9 cellular contexts compared by ENCODE assay signal in genomic region chr2:26298638-26299393, GRCh38. TPM values are rescaled to one million over a fixed set of nuclear protein-coding genes. Genes with fewer than 3 reads are reported as not detected.
DNase-seq lines count a peak whose midpoint lies in the region; ATAC-seq, FAIRE-seq and TF ChIP-seq lines count a peak whose summit lies in the region.
"Had no signal": no experiment of that assay in that cellular context is flagged by ENCODE, and none has a peak within 500 bp of the region (broad histone marks: within the 10 kb centered on the region; RNA-seq: fewer than 3 reads in every experiment).

No MANE protein-coding gene starts in this region.

- no peak overlapping the region for H3K4me3 Mint-ChIP-seq in MCF 10A (ENCODE audit: unreplicated experiment)

- H3K27ac Mint-ChIP-seq in MCF 10A (ENCODE audit: low read depth, unreplicated experiment) = no peak overlapping the region

- H3K9ac ChIP-seq in kidney (ENCODE audit: low read length in 2 of 2) = peak overlapping the region; percentile 75 to 90

- TF ChIP-seq CTCF in Panc1 (IDR thresholded peaks at IDR 0.05) (no peak), MCF 10A (IDR thresholded peaks at IDR 0.05; ENCODE audit: unreplicated experiment) (no peak), kidney (IDR thresholded peaks at IDR 0.05; ENCODE audit: borderline replicate concordance, extremely low read depth, insufficient read depth) (no peak), GM10248 (IDR thresholded peaks at IDR 0.05; ENCODE audit: control extremely low read depth, extremely low read depth, low read depth, missing control alignments) (no peak)

- H3K9me3 ChIP-seq in Panc1 (ENCODE audit: control insufficient read depth, insufficient read depth, low read depth, low read length) = no peaks in the 10 kb centered on the region
- no peaks in the 10 kb centered on the region for H3K9me3 ChIP-seq in kidney (ENCODE audit: control insufficient read depth in 1 of 2, low read length in 2 of 2)

- POLR2A ChIA-PET in Panc1 (lab: Charles Lee) = no interaction called here
- POLR2A ChIA-PET in MCF 10A (lab: Yijun Ruan, JAX) = interaction anchor here (0.7 to 7.9 kb wide), 14 partner anchors 8 to 281 kb away, joined by 3 to 177 read pairs (median 8); partner anchors contain the start of genes ADGRF3, HADHA and HADHB
- POLR2A ChIA-PET in GM10248 (lab: Yijun Ruan, JAX) = no interaction called here

- no peaks in the 10 kb centered on the region for H3K9me3 Mint-ChIP-seq in MCF 10A (ENCODE audit: unreplicated experiment)

- H3K36me3 ChIP-seq in Panc1 (ENCODE audit: control insufficient read depth, insufficient read depth, low read length) (no peaks in the 10 kb centered on the region), kidney (ENCODE audit: control insufficient read depth in 1 of 2, insufficient read depth in 2 of 2, low read length in 2 of 2) (no peaks in the 10 kb centered on the region)

- H3K4me3 ChIP-seq in Panc1 (ENCODE audit: low read depth in 2 of 2, low read length in 2 of 2) (peak overlapping the region; percentile 34 to 57), kidney (ENCODE audit: low read length in 2 of 2) (peak overlapping the region; percentile 93 to 94)

- DNase-seq in EH (ENCODE audit: low read depth) (peak; percentile 71), Panc1 (ENCODE audit: low read depth, low spot score) (no peak), MCF 10A (ENCODE audit: unreplicated experiment) (peak; percentile 24), kidney (no peak), GM10248 (ENCODE audit: extremely low spot score) (no peak)
- peak; percentile 42 for DNase-seq in stimulated activated CD4-positive, alpha-beta T cell treated with anti-CD3 and anti-CD28 coated beads, Interleukin-15, amount 100 ng/mL, for 24 hours

- ATAC-seq in Panc1 (peak; percentile 84), GM21390 (IDR thresholded peaks at IDR 0.05; ENCODE audit: unreplicated experiment) (no peak), HG03139 (IDR thresholded peaks at IDR 0.05; ENCODE audit: unreplicated experiment) (no peak)

- H3K4me1 ChIP-seq in Panc1 (ENCODE audit: control insufficient read depth, insufficient read depth, low read length) (peaks cover 5% of the 10 kb centered on the region), kidney (ENCODE audit: control insufficient read depth in 1 of 2, insufficient read depth in 1 of 2, low read depth in 1 of 2, low read length in 2 of 2) (peaks cover 5 to 10% of the 10 kb centered on the region in 2 donors)

- CTCF ChIA-PET in Panc1 (lab: Charles Lee) (no interaction called here), MCF 10A (lab: Yijun Ruan, JAX) (interaction anchor here (1.1 kb wide), 1 partner anchor 90 kb away, joined by 3 read pairs; no protein-coding TSS in a partner anchor), GM10248 (lab: Yijun Ruan, JAX) (interaction anchor here (1.1 to 1.2 kb wide), 2 partner anchors 9 to 10 kb away, joined by 3 to 4 read pairs; no protein-coding TSS in a partner anchor)

- H3K27me3 ChIP-seq in Panc1 (ENCODE audit: control insufficient read depth, insufficient read depth, low read length) = no peaks in the 10 kb centered on the region

- no peak for FAIRE-seq in kidney (lab: Jason Lieb, UNC)

- H3K27me3 Mint-ChIP-seq in MCF 10A (ENCODE audit: insufficient read depth, unreplicated experiment) = no peaks in the 10 kb centered on the region

- H3K36me3 Mint-ChIP-seq in MCF 10A (ENCODE audit: insufficient read depth, unreplicated experiment) = no peaks in the 10 kb centered on the region

- intact Hi-C loops in Panc1 (cut with micrococcal nuclease; ENCODE audit: unreplicated experiment) = no loop called here
- intact Hi-C loops in MCF 10A (cut with micrococcal nuclease) = no loop called here
- intact Hi-C loops in kidney (cut with DNase I) = no loop called here

- H3K4me1 Mint-ChIP-seq in MCF 10A (ENCODE audit: insufficient read depth, unreplicated experiment) = peaks cover 13% of the 10 kb centered on the region

- H3K27ac ChIP-seq in Panc1 (ENCODE audit: low read length) = peak overlapping the region; percentile 77
- peak overlapping the region; percentile 91 to 92 for H3K27ac ChIP-seq in kidney (ENCODE audit: low read depth in 2 of 2, low read length in 2 of 2)

- in situ Hi-C loops in Panc1 (cut with HindIII; ENCODE audit: low pct_unique_long_range_greater_than_20kb, low sequenced_read_pairs) = no loop called here

- BruUV-seq in Panc1 (replicated peaks; lab: Mats Ljungman, UMichigan) (no TSS peak), MCF 10A (replicated peaks; lab: Mats Ljungman, UMichigan) (no TSS peak)

RNA-seq across cellular contexts. Expression of gene SELENOI, which starts 47.1 kb away (rescaled TPM):
- total RNA-seq in Panc1 (2021; ENCODE audit: unreplicated experiment) = 28.5 TPM
- polyA plus RNA-seq in Panc1 (2012; ENCODE audit: insufficient read length) = 6.9 TPM
- 43.8 and 51.0 TPM in 2 replicates for total RNA-seq in MCF 10A (2022)
- 23.7 TPM for total RNA-seq in kidney
- polyA plus RNA-seq in kidney (ENCODE audit: insufficient read depth, low read depth, low replicate concordance) = 5.3 TPM

RNA-seq across cellular contexts. Expression of gene ADGRF3, which starts 47.8 kb away (rescaled TPM):
- total RNA-seq in Panc1 (2021; ENCODE audit: unreplicated experiment) (not detected), MCF 10A (2022) (0.17 TPM in 1 of 2 replicates, not detected in the other), kidney (0.94 TPM)
- not detected for polyA plus RNA-seq in Panc1 (2012; ENCODE audit: insufficient read length)
- polyA plus RNA-seq in kidney (ENCODE audit: insufficient read depth, low read depth, low replicate concordance) = 1.8 TPM
- total RNA-seq: HT1080 had no signal

RNA-seq across cellular contexts. Expression of gene HADHB, which starts 54.1 kb away (rescaled TPM):
- total RNA-seq in Panc1 (2021; ENCODE audit: unreplicated experiment) (106 TPM), MCF 10A (2022) (126 and 143 TPM in 2 replicates), kidney (132 TPM)
- polyA plus RNA-seq in Panc1 (2012; ENCODE audit: insufficient read length) = 66.6 TPM
- polyA plus RNA-seq in kidney (ENCODE audit: insufficient read depth, low read depth, low replicate concordance) = 232 TPM

RNA-seq across cellular contexts. Expression of gene HADHA, which starts 54.4 kb away (rescaled TPM):
- total RNA-seq in Panc1 (2021; ENCODE audit: unreplicated experiment) (148 TPM), MCF 10A (2022) (132 and 152 TPM in 2 replicates), kidney (135 TPM)
- polyA plus RNA-seq in Panc1 (2012; ENCODE audit: insufficient read length) = 119 TPM
- polyA plus RNA-seq in kidney (ENCODE audit: insufficient read depth, low read depth, low replicate concordance) = 171 TPM

Comparison
In these comparisons a context has a peak if more than half of its experiments do, and no peak if none do; other contexts are left out.
1. DNase-seq: peak in EH (single experiment), MCF 10A (single experiment) and stimulated activated CD4-positive, alpha-beta T cell treated with anti-CD3 and anti-CD28 coated beads, Interleukin-15, amount 100 ng/mL, for 24 hours (single experiment); none in Panc1 (single experiment), kidney (single experiment) and GM10248 (single experiment).